Comparison of ENCODE assay signal across 31 cellular contexts in genomic region chr3:87756616-87757015, GRCh38. TPM values are rescaled to one million over a fixed set of nuclear protein-coding genes. Genes with fewer than 3 reads are reported as not detected.
"Had no signal": no experiment of that assay in that cellular context is flagged by ENCODE, and none has a peak within 500 bp of the region (broad histone marks: within the 10 kb centered on the region; RNA-seq: fewer than 3 reads in every experiment).

No MANE protein-coding gene starts in this region.

- FAIRE-seq: astrocyte, bronchial epithelial cell had no signal

- H3K27me3 ChIP-seq: brain microvascular endothelial cell, esophagus muscularis mucosa, foreskin keratinocyte, gastrocnemius medialis, heart left ventricle had no signal

- H3K4me1 ChIP-seq: esophagus muscularis mucosa, foreskin keratinocyte, gastrocnemius medialis, heart left ventricle had no signal

- ATAC-seq: activated CD4-positive, alpha-beta T cell treated with anti-CD3 and anti-CD28 coated beads for 36 hours; activated CD8-positive, alpha-beta T cell treated with anti-CD3 and anti-CD28 coated beads, Interleukin-2, amount 10 ng/mL, durations not matched to agents 7 days and 5 days; activated T-cell treated with anti-CD3 and anti-CD28 coated beads, Interleukin-2, amount 50 U/mL, for 4 hours; activated T-helper 17 cell treated with anti-CD3 and anti-CD28 coated beads, Interleukin-2, amount 50 U/mL, for 72 hours; effector memory CD8-positive, alpha-beta T cell; foreskin keratinocyte; gastrocnemius medialis; heart left ventricle; T-helper 17 cell had no signal

- H3K4me3 ChIP-seq: esophagus muscularis mucosa, gastrocnemius medialis, heart left ventricle had no signal

- H3K9me3 ChIP-seq: esophagus muscularis mucosa, gastrocnemius medialis had no signal

- H3K27ac ChIP-seq: brain microvascular endothelial cell, esophagus muscularis mucosa, foreskin keratinocyte, gastrocnemius medialis, heart left ventricle had no signal

- H3K36me3 ChIP-seq: brain microvascular endothelial cell, esophagus muscularis mucosa, gastrocnemius medialis, heart left ventricle had no signal

- DNase-seq: activated CD4-positive, alpha-beta memory T cell treated with anti-CD3 and anti-CD28 coated beads for 36 hours; activated CD4-positive, alpha-beta T cell treated with anti-CD3 and anti-CD28 coated beads for 36 hours; activated CD4-positive, alpha-beta T cell treated with anti-CD3 and anti-CD28 coated beads, Interleukin-2, amount 10 ng/mL, durations not matched to agents 24 days and 14 days; activated CD4-positive, CD25-positive, alpha-beta regulatory T cell; activated CD4-positive, CD25-positive, alpha-beta regulatory T cell treated with anti-CD3 and anti-CD28 coated beads, Interleukin-2, amount 50 U/mL, for 72 hours; activated CD8-positive, alpha-beta T cell treated with anti-CD3 and anti-CD28 coated beads, Interleukin-2, amount 10 ng/mL, durations not matched to agents 7 days and 5 days; activated effector memory CD4-positive, alpha-beta T cell treated with Interleukin-2 at 50 U/mL for 16 hours; activated gamma-delta T cell treated with Interleukin-2 at 50 U/mL for 16 hours; activated naive CD4-positive, alpha-beta T cell treated with anti-CD3 and anti-CD28 coated beads, Interleukin-2, amount 50 U/mL, for 16 hours; activated naive CD4-positive, alpha-beta T cell treated with Interleukin-2 at 50 U/mL for 16 hours; activated T-cell treated with anti-CD3 and anti-CD28 coated beads, Interleukin-2, amount 50 U/mL, for 4 hours; amniotic stem cell; anterior cingulate cortex; brain microvascular endothelial cell; cortex of kidney; dermis blood vessel endothelial cell; effector CD4-positive, alpha-beta T cell; effector memory CD8-positive, alpha-beta T cell; erythroblast; foreskin keratinocyte; gastrocnemius medialis; glutamatergic neuron; heart left ventricle; T-helper 17 cell; T1000 had no signal

RNA-seq across cellular contexts. Expression of gene HTR1F, which starts 35.9 kb away (rescaled TPM):
- total RNA-seq: activated CD4-positive, alpha-beta memory T cell treated with anti-CD3 and anti-CD28 coated beads for 36 hours; activated CD4-positive, alpha-beta T cell treated with anti-CD3 and anti-CD28 coated beads for 36 hours; activated CD4-positive, alpha-beta T cell treated with anti-CD3 and anti-CD28 coated beads, Interleukin-2, amount 10 ng/mL, durations not matched to agents 24 days and 14 days; activated CD8-positive, alpha-beta memory T cell treated with anti-CD3 and anti-CD28 coated beads for 36 hours; activated CD8-positive, alpha-beta T cell treated with anti-CD3 and anti-CD28 coated beads, Interleukin-2, amount 10 ng/mL, durations not matched to agents 7 days and 5 days; activated T-helper 17 cell treated with anti-CD3 and anti-CD28 coated beads, Interleukin-2, amount 50 U/mL, for 72 hours; bronchial epithelial cell; chondrocyte; dermis blood vessel endothelial cell; foreskin keratinocyte had no signal
- polyA plus RNA-seq: foreskin keratinocyte had no signal
